ENCODE assay signal across 29 cellular contexts in the genomic region with DNA sequence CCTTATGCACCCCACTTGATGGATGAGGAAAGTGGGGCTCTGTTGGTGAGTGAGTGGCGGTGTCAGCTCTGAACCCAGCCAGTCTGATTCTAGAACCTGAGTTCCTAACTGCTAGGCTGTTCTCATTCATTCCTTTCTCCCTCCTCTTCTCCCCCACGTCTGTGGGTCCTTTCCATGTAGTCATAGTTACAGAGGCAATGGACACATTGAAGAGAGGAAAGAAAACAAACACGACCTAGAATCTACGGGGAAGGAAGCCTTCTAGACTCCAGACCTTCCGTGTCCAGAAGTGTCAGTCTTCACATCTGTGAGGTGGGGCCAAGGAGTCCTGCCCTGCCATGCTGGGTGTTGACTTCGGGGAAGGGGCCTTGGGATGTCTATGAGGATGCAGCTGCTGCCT.
DNase-seq lines count a peak whose midpoint lies in the region; TF ChIP-seq lines count a peak whose summit lies in the region.
"Had no signal": no experiment of that assay in that cellular context is flagged by ENCODE, and none has a peak within 500 bp of the region (broad histone marks: within the 10 kb centered on the region; RNA-seq: fewer than 3 reads in every experiment).

No MANE protein-coding gene starts in this region.

- no peaks in the 10 kb centered on the region for H4K20me1 ChIP-seq in H9 (ENCODE audit: control insufficient read depth, insufficient read depth, insufficient read length)

- H3K27ac ChIP-seq in brain microvascular endothelial cell, result no peak overlapping the region
- no peak overlapping the region for H3K27ac ChIP-seq in mesenchymal stem cell (ENCODE audit: low read length, poor library complexity, severe bottlenecking)
- H3K27ac ChIP-seq in transverse colon, result peak overlapping the region; percentile 72 to 81 (median 77)
- H3K27ac ChIP-seq in H9 (ENCODE audit: insufficient read length, low read depth, low read length), result no peak overlapping the region
- H3K27ac ChIP-seq: epithelial cell of prostate, psoas muscle, sigmoid colon had no signal

- peak overlapping the region; percentile 90 for H2BK120ac ChIP-seq in mesenchymal stem cell (ENCODE audit: low read depth, low read length)
- no peak overlapping the region for H2BK120ac ChIP-seq in H9 (ENCODE audit: low read depth, low read length, poor library complexity, severe bottlenecking)

- H3K4ac ChIP-seq in mesenchymal stem cell (ENCODE audit: low read depth in 1 of 2, low read length in 2 of 2) (peak overlapping the region; percentile 42 to 85), H9 (ENCODE audit: low read depth, low read length) (no peak overlapping the region)

- no peak overlapping the region for H3T11ph ChIP-seq in H9 (ENCODE audit: low read length)

- peak overlapping the region; percentile 63 for H2BK15ac ChIP-seq in mesenchymal stem cell (ENCODE audit: low read depth, poor library complexity, severe bottlenecking)
- no peak overlapping the region for H2BK15ac ChIP-seq in H9 (ENCODE audit: low read depth, low read length)

- H3K27me3 Mint-ChIP-seq in activated naive CD4-positive, alpha-beta T cell treated with anti-CD3 and anti-CD28 coated beads for 36 hours (ENCODE audit: low read depth), result peaks cover 3% of the 10 kb centered on the region
- no peaks in the 10 kb centered on the region for H3K27me3 Mint-ChIP-seq in H9 (ENCODE audit: low read depth)
- peaks cover 3% of the 10 kb centered on the region for H3K27me3 Mint-ChIP-seq in T-helper 2 cell treated with Interferon-gamma antibody and Interleukin-4, amounts not matched to agents 5 μg/mL and 100 μg/mL, for 36 hours (ENCODE audit: low read depth)
- H3K27me3 Mint-ChIP-seq: activated naive CD4-positive, alpha-beta T cell treated with anti-CD3 and anti-CD28 coated beads, Interleukin-2, amount 50 U/mL, for 24 hours had no signal

- no peaks in the 10 kb centered on the region for H3K27me3 ChIP-seq in brain microvascular endothelial cell (replicated peaks)
- H3K27me3 ChIP-seq in mesenchymal stem cell (ENCODE audit: control insufficient read depth in 1 of 2, insufficient read depth in 1 of 2, low read length in 2 of 2), result peaks cover 43 to 71% of the 10 kb centered on the region in 2 experiments
- peaks cover 3% of the 10 kb centered on the region for H3K27me3 ChIP-seq in transverse colon
- H3K27me3 ChIP-seq in H9 (ENCODE audit: insufficient read depth, low read length), result no peaks in the 10 kb centered on the region
- H3K27me3 ChIP-seq: upper lobe of right lung had no signal

- H3K23me2 ChIP-seq in H9 (ENCODE audit: insufficient read length, low read depth, low read length, poor library complexity, severe bottlenecking), result no peaks in the 10 kb centered on the region

- no peak for TF ChIP-seq EP300 in transverse colon (IDR thresholded peaks at IDR 0.05; ENCODE audit: low read depth)

- TF ChIP-seq POLR2A in transverse colon (IDR thresholded peaks at IDR 0.05), result no peak

- H2BK20ac ChIP-seq in H9 (ENCODE audit: low read depth, low read length, poor library complexity, severe bottlenecking), result no peak overlapping the region

- H3K27ac Mint-ChIP-seq in activated naive CD4-positive, alpha-beta T cell treated with anti-CD3 and anti-CD28 coated beads for 36 hours, result no peak overlapping the region
- H3K27ac Mint-ChIP-seq in H9, result no peak overlapping the region
- no peak overlapping the region for H3K27ac Mint-ChIP-seq in T-helper 2 cell treated with Interferon-gamma antibody and Interleukin-4, amounts not matched to agents 5 μg/mL and 100 μg/mL, for 36 hours
- H3K27ac Mint-ChIP-seq: activated naive CD4-positive, alpha-beta T cell treated with anti-CD3 and anti-CD28 coated beads, Interleukin-2, amount 50 U/mL, for 24 hours; activated T-helper 17 cell treated with anti-CD3 and anti-CD28 coated beads, Interleukin-2, amount 50 U/mL, for 72 hours; IgD-negative memory B cell; immature natural killer cell; stimulated activated memory B cell treated with anti-CD40 and anti-IgM and Interleukin-4, amounts not matched to agents 10 μg/mL and 1 μg/mL and 100 μg/mL, for 72 hours had no signal

- H4K8ac ChIP-seq in mesenchymal stem cell (ENCODE audit: low read length), result peak overlapping the region; percentile 82
- H4K8ac ChIP-seq in H9 (replicated peaks; ENCODE audit: insufficient read length, low read depth, low read length), result no peak overlapping the region

- in situ Hi-C loops in brain microvascular endothelial cell (cut with HindIII; ENCODE audit: low pct_ligation_motif_present, low sequenced_read_pairs), result no loop called here
- in situ Hi-C loops in transverse colon (cut with MboI; ENCODE audit: low pct_ligation_motif_present in 1 of 4, low pct_unique_long_range_greater_than_20kb in 1 of 4, low sequenced_read_pairs in 3 of 4), result no loop called here

- no peak overlapping the region for H2BK5ac ChIP-seq in mesenchymal stem cell (ENCODE audit: low read depth, low read length, poor library complexity, severe bottlenecking)
- H2BK5ac ChIP-seq in H9 (ENCODE audit: insufficient read length, low read length), result no peak overlapping the region

- H4K91ac ChIP-seq in mesenchymal stem cell (ENCODE audit: low read length) (peak overlapping the region; percentile 95), H9 (ENCODE audit: insufficient read length, low read depth, low read length) (no peak overlapping the region)

- H2BK12ac ChIP-seq in mesenchymal stem cell (ENCODE audit: low read length in 2 of 2), result peak overlapping the region; percentile 80 to 96
- H2BK12ac ChIP-seq in H9 (ENCODE audit: insufficient read length, low read depth, low read length), result no peak overlapping the region

- no peak overlapping the region for H4K5ac ChIP-seq in H9 (ENCODE audit: insufficient read length, low read depth, low read length)

- H3K23ac ChIP-seq in mesenchymal stem cell (ENCODE audit: low read length in 2 of 2) (peak overlapping the region in 1 of 2 experiments; percentile 24), H9 (ENCODE audit: insufficient read length, low read depth, low read length) (no peak overlapping the region)

- WGBS in mesenchymal stem cell, result 45% methylated on average over 5 of the region's 6 CpGs
- WGBS in transverse colon (ENCODE audit: low coverage in 1 of 2), 2 donors, result 56% methylated on average over 6 of the region's 6 CpGs; no CpG with 5 or more reads in 1 of the 2 donors
- no CpG with 5 or more reads among the region's 6 CpGs for WGBS in H9 (ENCODE audit: extremely low coverage, insufficient read length, low lambda C conversion rate)

- TF ChIP-seq CTCF in brain microvascular endothelial cell (IDR thresholded peaks at IDR 0.05; ENCODE audit: low read depth, low read length, missing control alignments) (no peak), transverse colon (IDR thresholded peaks at IDR 0.05) (no peak), H9 (conservative IDR thresholded peaks at IDR 0.05) (no peak)

- no peaks in the 10 kb centered on the region for H3K4me1 Mint-ChIP-seq in activated naive CD4-positive, alpha-beta T cell treated with anti-CD3 and anti-CD28 coated beads for 36 hours (ENCODE audit: low read depth)
- peaks cover 29 to 63% of the 10 kb centered on the region in 2 experiments for H3K4me1 Mint-ChIP-seq in H9
- no peaks in the 10 kb centered on the region for H3K4me1 Mint-ChIP-seq in T-helper 2 cell treated with Interferon-gamma antibody and Interleukin-4, amounts not matched to agents 5 μg/mL and 100 μg/mL, for 36 hours (ENCODE audit: low read depth)
- H3K4me1 Mint-ChIP-seq: activated naive CD4-positive, alpha-beta T cell treated with anti-CD3 and anti-CD28 coated beads, Interleukin-2, amount 50 U/mL, for 24 hours; IgD-negative memory B cell; immature natural killer cell had no signal

- H3K14ac ChIP-seq in mesenchymal stem cell (ENCODE audit: low read length in 2 of 2) (peak overlapping the region in 1 of 2 experiments; percentile 64), H9 (ENCODE audit: insufficient read depth, low read length) (no peak overlapping the region)

- CTCF ChIA-PET in activated naive CD4-positive, alpha-beta T cell treated with anti-CD3 and anti-CD28 coated beads for 36 hours (lab: Charles Lee), result no interaction called here

- H2AFZ ChIP-seq in mesenchymal stem cell (ENCODE audit: low read depth, low read length), result no peak overlapping the region
- H2AFZ ChIP-seq in H9 (ENCODE audit: low read length), result no peak overlapping the region

- H3K36me3 Mint-ChIP-seq in activated naive CD4-positive, alpha-beta T cell treated with anti-CD3 and anti-CD28 coated beads for 36 hours (ENCODE audit: low read depth), result no peaks in the 10 kb centered on the region
- no peaks in the 10 kb centered on the region for H3K36me3 Mint-ChIP-seq in H9 (ENCODE audit: insufficient read depth in 1 of 3, low read depth in 3 of 3)
- no peaks in the 10 kb centered on the region for H3K36me3 Mint-ChIP-seq in T-helper 2 cell treated with Interferon-gamma antibody and Interleukin-4, amounts not matched to agents 5 μg/mL and 100 μg/mL, for 36 hours (ENCODE audit: low read depth)
- H3K36me3 Mint-ChIP-seq: activated naive CD4-positive, alpha-beta T cell treated with anti-CD3 and anti-CD28 coated beads, Interleukin-2, amount 50 U/mL, for 24 hours; immature natural killer cell; stimulated activated memory B cell treated with anti-CD40 and anti-IgM and Interleukin-4, amounts not matched to agents 10 μg/mL and 1 μg/mL and 100 μg/mL, for 72 hours had no signal

- H3K9ac ChIP-seq in mesenchymal stem cell (ENCODE audit: low read length) (no peak overlapping the region), H9 (ENCODE audit: extremely low read depth, insufficient read length, low read length) (no peak overlapping the region)

- peaks cover 25% of the 10 kb centered on the region for H3K4me1 ChIP-seq in mesenchymal stem cell (ENCODE audit: control insufficient read depth, insufficient read depth, low read depth, low read length)
- peaks cover 0 to 78% (median 29%) of the 10 kb centered on the region in 4 donors for H3K4me1 ChIP-seq in transverse colon
- peaks cover 3% of the 10 kb centered on the region; the same call in 1 of the 2 replicates for H3K4me1 ChIP-seq in H9 (ENCODE audit: insufficient read depth, low read length)
- H3K4me1 ChIP-seq: sigmoid colon had no signal

- no peak overlapping the region for H2AK5ac ChIP-seq in mesenchymal stem cell (ENCODE audit: low read length, severe bottlenecking)
- H2AK5ac ChIP-seq in H9 (ENCODE audit: insufficient read length, low read length), result no peak overlapping the region

- H3K9me3 ChIP-seq in mesenchymal stem cell (ENCODE audit: control insufficient read depth, low read length) (no peaks in the 10 kb centered on the region), transverse colon (no peaks in the 10 kb centered on the region), H9 (ENCODE audit: control insufficient read depth, low read depth, low read length) (no peaks in the 10 kb centered on the region)
- H3K9me3 ChIP-seq: psoas muscle, sigmoid colon, upper lobe of right lung had no signal

- no peak overlapping the region for H3K4me2 ChIP-seq in mesenchymal stem cell (ENCODE audit: low read length, poor library complexity, severe bottlenecking)
- no peak overlapping the region for H3K4me2 ChIP-seq in H9 (ENCODE audit: insufficient read depth, insufficient read length, low read length)

- H3K9me3 Mint-ChIP-seq in activated naive CD4-positive, alpha-beta T cell treated with anti-CD3 and anti-CD28 coated beads for 36 hours, result no peaks in the 10 kb centered on the region
- no peaks in the 10 kb centered on the region for H3K9me3 Mint-ChIP-seq in H9
- no peaks in the 10 kb centered on the region for H3K9me3 Mint-ChIP-seq in T-helper 2 cell treated with Interferon-gamma antibody and Interleukin-4, amounts not matched to agents 5 μg/mL and 100 μg/mL, for 36 hours
- H3K9me3 Mint-ChIP-seq: activated naive CD4-positive, alpha-beta T cell treated with anti-CD3 and anti-CD28 coated beads, Interleukin-2, amount 50 U/mL, for 24 hours; activated T-helper 17 cell treated with anti-CD3 and anti-CD28 coated beads, Interleukin-2, amount 50 U/mL, for 72 hours had no signal

- intact Hi-C loops in transverse colon (cut with DNase I; ENCODE audit: low total_unique reads), result no loop called here
- intact Hi-C loops in activated naive CD4-positive, alpha-beta T cell treated with anti-CD3 and anti-CD28 coated beads for 36 hours (cut with micrococcal nuclease), result no loop called here

- H3K79me1 ChIP-seq in mesenchymal stem cell (replicated peaks; ENCODE audit: low read length, poor library complexity, severe bottlenecking) (no peaks in the 10 kb centered on the region), H9 (ENCODE audit: insufficient read depth, low read depth, low read length, poor library complexity, severe bottlenecking) (no peaks in the 10 kb centered on the region)

- H3K79me2 ChIP-seq in H9 (ENCODE audit: insufficient read depth, low read length), result no peaks in the 10 kb centered on the region

- H3K18ac ChIP-seq in mesenchymal stem cell (ENCODE audit: low read depth in 1 of 2, low read length in 2 of 2) (peak overlapping the region; percentile 87 to 91), H9 (ENCODE audit: insufficient read length, low read depth, low read length) (no peak overlapping the region)

- H3K56ac ChIP-seq in H9 (ENCODE audit: insufficient read length, low read depth, low read length), result no peak overlapping the region

- H3K36me3 ChIP-seq in brain microvascular endothelial cell (replicated peaks), result no peaks in the 10 kb centered on the region
- H3K36me3 ChIP-seq in mesenchymal stem cell (ENCODE audit: control insufficient read depth in 1 of 2, insufficient read depth in 2 of 2, low read depth in 1 of 2, low read length in 2 of 2), result no peaks in the 10 kb centered on the region
- H3K36me3 ChIP-seq in transverse colon, result no peaks in the 10 kb centered on the region
- H3K36me3 ChIP-seq: sigmoid colon, upper lobe of right lung had no signal

- peak; percentile 85 for DNase-seq in DMS53 (lab: John Stamatoyannopoulos, UW)
- no peak for DNase-seq in DMS53 treated with DMSO at 0.1 percent for 48 hours (lab: John Stamatoyannopoulos, UW; ENCODE audit: unreplicated experiment)
- DNase-seq in brain microvascular endothelial cell, result peak; percentile 42
- peak; percentile 89 for DNase-seq in mesenchymal stem cell
- no peak for DNase-seq in transverse colon
- no peak for DNase-seq in activated naive CD4-positive, alpha-beta T cell treated with anti-CD3 and anti-CD28 coated beads for 36 hours
- no peak for DNase-seq in H9
- DNase-seq in T-helper 2 cell treated with Interferon-gamma antibody and Interleukin-4, amounts not matched to agents 5 μg/mL and 100 μg/mL, for 36 hours (ENCODE audit: low spot score), result no peak
- DNase-seq: 8988T; amniotic stem cell; Calu3; DND-41; effector memory CD4-positive, alpha-beta T cell; immature natural killer cell; mesendoderm; NCI-H1092; NCI-H1694 treated with DMSO at 0.1 percent for 48 hours; NCI-H526; psoas muscle; Right ventricle myocardium superior; sigmoid colon; stimulated activated CD4-positive, alpha-beta T cell treated with anti-CD3 and anti-CD28 coated beads, Interleukin-15, amount 100 ng/mL, for 24 hours; substantia nigra; upper lobe of right lung had no signal

- H3K4me3 Mint-ChIP-seq in activated naive CD4-positive, alpha-beta T cell treated with anti-CD3 and anti-CD28 coated beads for 36 hours, result no peak overlapping the region
- no peak overlapping the region for H3K4me3 Mint-ChIP-seq in H9
- no peak overlapping the region for H3K4me3 Mint-ChIP-seq in T-helper 2 cell treated with Interferon-gamma antibody and Interleukin-4, amounts not matched to agents 5 μg/mL and 100 μg/mL, for 36 hours
- H3K4me3 Mint-ChIP-seq: activated naive CD4-positive, alpha-beta T cell treated with anti-CD3 and anti-CD28 coated beads, Interleukin-2, amount 50 U/mL, for 24 hours; activated T-helper 17 cell treated with anti-CD3 and anti-CD28 coated beads, Interleukin-2, amount 50 U/mL, for 72 hours; IgD-negative memory B cell; immature natural killer cell; stimulated activated memory B cell treated with anti-CD40 and anti-IgM and Interleukin-4, amounts not matched to agents 10 μg/mL and 1 μg/mL and 100 μg/mL, for 72 hours had no signal

- H3K4me3 ChIP-seq in brain microvascular endothelial cell (ENCODE audit: low read depth, low read length) (no peak overlapping the region), mesenchymal stem cell (ENCODE audit: insufficient read depth in 1 of 2, low read depth in 1 of 2, low read length in 2 of 2) (no peak overlapping the region), transverse colon (no peak overlapping the region)
- H3K4me3 ChIP-seq: psoas muscle, sigmoid colon, upper lobe of right lung had no signal

Comparison
In these comparisons a context has a peak if more than half of its experiments do, and no peak if none do; other contexts are left out.
1. DNase-seq: peak in DMS53 (single experiment), brain microvascular endothelial cell (single experiment) and mesenchymal stem cell (single experiment); none in DMS53 treated with DMSO at 0.1 percent for 48 hours (single experiment), transverse colon (single experiment), activated naive CD4-positive, alpha-beta T cell treated with anti-CD3 and anti-CD28 coated beads for 36 hours (single experiment), H9 (single experiment) and T-helper 2 cell treated with Interferon-gamma antibody and Interleukin-4, amounts not matched to agents 5 μg/mL and 100 μg/mL, for 36 hours (single experiment).
2. H3K27ac ChIP-seq: peak in transverse colon (4 of 4); none in brain microvascular endothelial cell (single experiment), mesenchymal stem cell (single experiment) and H9 (single experiment).